8 cellular contexts compared by ENCODE assay signal in the genomic region with DNA sequence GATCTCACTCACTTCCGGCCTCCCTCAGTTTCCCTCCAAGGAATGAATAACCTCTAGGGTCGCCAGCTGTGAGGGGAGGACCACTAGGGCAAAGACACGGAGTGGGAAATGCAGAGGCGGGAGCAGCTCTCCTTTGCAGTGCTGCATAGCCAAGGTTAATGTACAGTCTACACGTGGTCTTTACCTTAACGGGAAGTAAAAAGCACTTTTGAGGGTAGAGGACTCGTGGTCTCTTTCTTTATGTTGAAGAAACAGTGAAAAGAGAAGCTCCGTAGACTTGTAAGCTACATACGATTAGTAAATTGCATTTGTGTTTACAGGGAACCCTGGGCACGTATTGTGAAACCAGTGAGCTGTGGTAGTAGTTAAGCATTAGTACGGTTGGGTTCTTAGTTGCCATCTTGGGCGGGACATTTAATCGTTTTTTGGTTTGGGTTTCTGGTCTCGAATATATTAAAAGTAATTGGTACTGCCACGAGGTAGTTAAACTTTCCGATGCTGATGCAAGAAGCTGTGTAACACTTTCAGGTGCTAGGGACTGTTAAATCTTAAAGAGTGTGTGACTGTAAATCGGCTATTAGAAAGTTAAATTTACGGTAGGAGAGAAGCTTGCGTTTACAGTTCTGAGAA. TPM values are rescaled to one million over a fixed set of nuclear protein-coding genes. Genes with fewer than 3 reads are reported as not detected.
DNase-seq lines count a peak whose midpoint lies in the region; FAIRE-seq and TF ChIP-seq lines count a peak whose summit lies in the region.

No MANE protein-coding gene starts in this region.

- TF ChIP-seq CTCF in fibroblast of the aortic adventitia (IDR thresholded peaks at IDR 0.05; ENCODE audit: insufficient read depth, low read length) = no peak

- peaks cover 10% of the 10 kb centered on the region for H3K4me1 ChIP-seq in rectal smooth muscle tissue (ENCODE audit: control insufficient read depth, insufficient read depth, low read length)

- FAIRE-seq in H54 (lab: Jason Lieb, UNC) = peak; percentile 36

- peaks cover 46% of the 10 kb centered on the region for H3K4me1 Mint-ChIP-seq in activated CD4-positive, alpha-beta T cell treated with anti-CD3 and anti-CD28 coated beads, Interleukin-2, amount 10 ng/mL, durations not matched to agents 7 days and 5 days

- H3K27me3 ChIP-seq in rectal smooth muscle tissue (ENCODE audit: control insufficient read depth, insufficient read depth, low read length) = no peaks in the 10 kb centered on the region

- CTCF ChIA-PET in activated CD4-positive, alpha-beta T cell treated with anti-CD3 and anti-CD28 coated beads, Interleukin-2, amount 10 ng/mL, durations not matched to agents 7 days and 5 days (lab: Charles Lee) = interaction anchor here (0.6 to 2.4 kb wide), 11 partner anchors 9 to 857 kb away, joined by 3 to 9 read pairs (median 3); no protein-coding TSS in a partner anchor

- TF ChIP-seq POLR2A in H54 (IDR thresholded peaks at IDR 0.05; ENCODE audit: low read depth, low read length) = no peak

- POLR2A ChIA-PET in activated CD4-positive, alpha-beta T cell treated with anti-CD3 and anti-CD28 coated beads, Interleukin-2, amount 10 ng/mL, durations not matched to agents 7 days and 5 days (lab: Charles Lee) = no interaction called here

- H3K4me3 Mint-ChIP-seq in activated CD4-positive, alpha-beta T cell treated with anti-CD3 and anti-CD28 coated beads, Interleukin-2, amount 10 ng/mL, durations not matched to agents 7 days and 5 days = peak overlapping the region; percentile 89

- no peaks in the 10 kb centered on the region for H3K36me3 ChIP-seq in rectal smooth muscle tissue (ENCODE audit: control insufficient read depth, insufficient read depth, low read length)

- peak overlapping the region; percentile 85 for H3K27ac ChIP-seq in rectal smooth muscle tissue (ENCODE audit: low read depth, low read length)

- DNase-seq in NCI-H748 (lab: John Stamatoyannopoulos, UW; ENCODE audit: unreplicated experiment) (peak; percentile 27), NCI-H748 treated with DMSO at 0.1 percent for 48 hours (lab: John Stamatoyannopoulos, UW) (no peak), H54 (ENCODE audit: insufficient read length, low spot score) (no peak), LHCN-M2 (ENCODE audit: low read depth) (peak; percentile 26), fibroblast of the aortic adventitia (ENCODE audit: low read depth) (peak; percentile 27), NCI-H774 (lab: John Stamatoyannopoulos, UW) (no peak)
- peak; percentile 22 for DNase-seq in activated CD4-positive, alpha-beta T cell treated with anti-CD3 and anti-CD28 coated beads, Interleukin-2, amount 10 ng/mL, durations not matched to agents 7 days and 5 days

- peak overlapping the region; percentile 99 for H3K27ac Mint-ChIP-seq in activated CD4-positive, alpha-beta T cell treated with anti-CD3 and anti-CD28 coated beads, Interleukin-2, amount 10 ng/mL, durations not matched to agents 7 days and 5 days

- peak overlapping the region; percentile 97 for H3K4me3 ChIP-seq in fibroblast of the aortic adventitia (ENCODE audit: low read depth, low read length)
- H3K4me3 ChIP-seq in rectal smooth muscle tissue (ENCODE audit: low read length) = peak overlapping the region; percentile 88

- peaks cover 4% of the 10 kb centered on the region for H3K27me3 Mint-ChIP-seq in activated CD4-positive, alpha-beta T cell treated with anti-CD3 and anti-CD28 coated beads, Interleukin-2, amount 10 ng/mL, durations not matched to agents 7 days and 5 days

- H3K36me3 Mint-ChIP-seq in activated CD4-positive, alpha-beta T cell treated with anti-CD3 and anti-CD28 coated beads, Interleukin-2, amount 10 ng/mL, durations not matched to agents 7 days and 5 days (ENCODE audit: low read depth) = peaks cover 4% of the 10 kb centered on the region

- peak overlapping the region; percentile 79 for H3K9ac ChIP-seq in rectal smooth muscle tissue (ENCODE audit: low read length)

- H3K9me3 Mint-ChIP-seq in activated CD4-positive, alpha-beta T cell treated with anti-CD3 and anti-CD28 coated beads, Interleukin-2, amount 10 ng/mL, durations not matched to agents 7 days and 5 days = no peaks in the 10 kb centered on the region

RNA-seq across cellular contexts. Expression of gene U2SURP, which starts 0.8 kb away (rescaled TPM):
- total RNA-seq in LHCN-M2 (2014; rRNA removed) = 61.5 and 63.9 TPM in 2 replicates
- polyA plus RNA-seq in LHCN-M2 (2012) = 16.6 TPM
- total RNA-seq in activated CD4-positive, alpha-beta T cell treated with anti-CD3 and anti-CD28 coated beads, Interleukin-2, amount 10 ng/mL, durations not matched to agents 7 days and 5 days = 100 to 1,000 TPM; 111 to 123 TPM
- 99.1 and 128 TPM in 2 replicates for total RNA-seq in fibroblast of the aortic adventitia (ENCODE audit: low replicate concordance)

RNA-seq across cellular contexts. Expression of gene PAQR9, which starts 38.7 kb away (rescaled TPM):
- total RNA-seq in LHCN-M2 (2014; rRNA removed) (not detected in 2 replicates), fibroblast of the aortic adventitia (ENCODE audit: low replicate concordance) (0.09 TPM in 1 of 2 replicates, not detected in the other)
- polyA plus RNA-seq in LHCN-M2 (2012) = not detected
- not detected for total RNA-seq in activated CD4-positive, alpha-beta T cell treated with anti-CD3 and anti-CD28 coated beads, Interleukin-2, amount 10 ng/mL, durations not matched to agents 7 days and 5 days

Comparison
In these comparisons a context has a peak if more than half of its experiments do, and no peak if none do; other contexts are left out.
1. DNase-seq: peak in NCI-H748 (single experiment), LHCN-M2 (single experiment), activated CD4-positive, alpha-beta T cell treated with anti-CD3 and anti-CD28 coated beads, Interleukin-2, amount 10 ng/mL, durations not matched to agents 7 days and 5 days (single experiment) and fibroblast of the aortic adventitia (single experiment); none in NCI-H748 treated with DMSO at 0.1 percent for 48 hours (single experiment), H54 (single experiment) and NCI-H774 (single experiment).